ENCODE assay signal across 1 cellular context in the genomic region with DNA sequence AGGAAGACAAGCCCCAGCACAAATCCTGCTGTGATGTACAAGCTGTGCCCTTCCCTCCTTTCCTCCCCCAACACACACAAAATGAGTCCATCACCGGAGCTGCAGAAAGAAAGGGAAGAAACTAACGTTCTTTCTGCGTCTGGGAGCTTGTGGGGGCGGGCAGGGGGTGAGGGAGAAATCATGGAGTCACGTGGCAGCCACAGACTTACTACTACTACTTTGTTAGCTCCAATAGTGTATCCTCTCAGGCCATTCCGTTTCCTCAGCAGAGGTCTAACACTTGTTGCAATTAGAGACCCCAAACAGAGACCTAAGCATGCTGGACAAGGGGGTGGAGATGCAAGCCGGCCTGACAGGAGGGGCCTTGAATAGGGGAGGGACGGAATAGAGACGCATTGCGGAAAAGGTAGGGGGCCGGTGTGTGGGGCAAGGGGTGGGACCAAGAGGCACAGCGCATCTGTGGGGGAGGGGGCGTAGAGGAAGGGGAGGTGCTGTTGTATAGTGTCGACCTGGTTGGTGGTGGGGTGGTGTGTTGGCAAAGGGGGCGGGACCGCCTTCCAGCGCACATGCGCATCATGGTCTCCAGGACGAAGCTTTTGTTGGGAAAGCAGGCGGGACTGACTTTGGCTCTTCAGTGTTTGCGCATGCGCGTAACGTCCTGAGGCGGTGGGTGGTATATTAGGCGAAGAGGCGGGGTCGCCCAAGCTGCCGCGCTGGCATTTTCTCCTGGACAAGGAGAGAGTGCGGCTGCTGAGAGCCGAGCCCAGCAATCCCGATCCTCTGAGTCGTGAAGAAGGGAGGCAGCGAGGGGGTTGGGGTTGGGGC.
TF ChIP-seq lines count a peak whose summit lies in the region.

A gene with protein sequence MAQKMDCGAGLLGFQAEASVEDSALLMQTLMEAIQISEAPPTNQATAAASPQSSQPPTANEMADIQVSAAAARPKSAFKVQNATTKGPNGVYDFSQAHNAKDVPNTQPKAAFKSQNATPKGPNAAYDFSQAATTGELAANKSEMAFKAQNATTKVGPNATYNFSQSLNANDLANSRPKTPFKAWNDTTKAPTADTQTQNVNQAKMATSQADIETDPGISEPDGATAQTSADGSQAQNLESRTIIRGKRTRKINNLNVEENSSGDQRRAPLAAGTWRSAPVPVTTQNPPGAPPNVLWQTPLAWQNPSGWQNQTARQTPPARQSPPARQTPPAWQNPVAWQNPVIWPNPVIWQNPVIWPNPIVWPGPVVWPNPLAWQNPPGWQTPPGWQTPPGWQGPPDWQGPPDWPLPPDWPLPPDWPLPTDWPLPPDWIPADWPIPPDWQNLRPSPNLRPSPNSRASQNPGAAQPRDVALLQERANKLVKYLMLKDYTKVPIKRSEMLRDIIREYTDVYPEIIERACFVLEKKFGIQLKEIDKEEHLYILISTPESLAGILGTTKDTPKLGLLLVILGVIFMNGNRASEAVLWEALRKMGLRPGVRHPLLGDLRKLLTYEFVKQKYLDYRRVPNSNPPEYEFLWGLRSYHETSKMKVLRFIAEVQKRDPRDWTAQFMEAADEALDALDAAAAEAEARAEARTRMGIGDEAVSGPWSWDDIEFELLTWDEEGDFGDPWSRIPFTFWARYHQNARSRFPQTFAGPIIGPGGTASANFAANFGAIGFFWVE (plus strand): TSS at position 703 of the 825 bp plus-strand sequence. CDS start 682 bp downstream, outside the sequence.

TF ChIP-seq in HepG2, 621 proteins besides CTCF, POLR2A, EP300 and RAD21 (continued from another document):
- TF ChIP-seq, protein P1, sequence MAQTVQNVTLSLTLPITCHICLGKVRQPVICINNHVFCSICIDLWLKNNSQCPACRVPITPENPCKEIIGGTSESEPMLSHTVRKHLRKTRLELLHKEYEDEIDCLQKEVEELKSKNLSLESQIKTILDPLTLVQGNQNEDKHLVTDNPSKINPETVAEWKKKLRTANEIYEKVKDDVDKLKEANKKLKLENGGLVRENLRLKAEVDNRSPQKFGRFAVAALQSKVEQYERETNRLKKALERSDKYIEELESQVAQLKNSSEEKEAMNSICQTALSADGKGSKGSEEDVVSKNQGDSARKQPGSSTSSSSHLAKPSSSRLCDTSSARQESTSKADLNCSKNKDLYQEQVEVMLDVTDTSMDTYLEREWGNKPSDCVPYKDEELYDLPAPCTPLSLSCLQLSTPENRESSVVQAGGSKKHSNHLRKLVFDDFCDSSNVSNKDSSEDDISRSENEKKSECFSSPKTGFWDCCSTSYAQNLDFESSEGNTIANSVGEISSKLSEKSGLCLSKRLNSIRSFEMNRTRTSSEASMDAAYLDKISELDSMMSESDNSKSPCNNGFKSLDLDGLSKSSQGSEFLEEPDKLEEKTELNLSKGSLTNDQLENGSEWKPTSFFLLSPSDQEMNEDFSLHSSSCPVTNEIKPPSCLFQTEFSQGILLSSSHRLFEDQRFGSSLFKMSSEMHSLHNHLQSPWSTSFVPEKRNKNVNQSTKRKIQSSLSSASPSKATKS (CRISPR knock-in tag; IDR thresholded peaks at IDR 0.05) = no peak
- peak; percentile 18; the same call in 1 of the 2 replicates for TF ChIP-seq CEBPB (IDR thresholded peaks at IDR 0.05; ENCODE audit: borderline replicate concordance, low read depth, low read length)
- TF ChIP-seq, protein P2, sequence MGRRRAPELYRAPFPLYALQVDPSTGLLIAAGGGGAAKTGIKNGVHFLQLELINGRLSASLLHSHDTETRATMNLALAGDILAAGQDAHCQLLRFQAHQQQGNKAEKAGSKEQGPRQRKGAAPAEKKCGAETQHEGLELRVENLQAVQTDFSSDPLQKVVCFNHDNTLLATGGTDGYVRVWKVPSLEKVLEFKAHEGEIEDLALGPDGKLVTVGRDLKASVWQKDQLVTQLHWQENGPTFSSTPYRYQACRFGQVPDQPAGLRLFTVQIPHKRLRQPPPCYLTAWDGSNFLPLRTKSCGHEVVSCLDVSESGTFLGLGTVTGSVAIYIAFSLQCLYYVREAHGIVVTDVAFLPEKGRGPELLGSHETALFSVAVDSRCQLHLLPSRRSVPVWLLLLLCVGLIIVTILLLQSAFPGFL (CRISPR knock-in tag; IDR thresholded peaks at IDR 0.05) = no peak
